ENCODE assay signal across 23 cellular contexts in genomic region chr11:120065876-120066275, GRCh38.
"Had no signal": no experiment of that assay in that cellular context is flagged by ENCODE, and none has a peak within 500 bp of the region (broad histone marks: within the 10 kb centered on the region; RNA-seq: fewer than 3 reads in every experiment).

No MANE protein-coding gene starts in this region.

- H3K9me3 Mint-ChIP-seq: activated CD8-positive, alpha-beta T cell treated with anti-CD3 and anti-CD28 coated beads for 36 hours; activated naive CD4-positive, alpha-beta T cell treated with anti-CD3 and anti-CD28 coated beads, Interleukin-2, amount 50 U/mL, for 72 hours; activated naive CD8-positive, alpha-beta T cell treated with anti-CD3 and anti-CD28 coated beads, Interleukin-2, amount 50 U/mL, for 24 hours; activated T-cell treated with anti-CD3 and anti-CD28 coated beads, Interleukin-2, amount 50 U/mL, for 4 hours; T-helper 2 cell treated with Interferon-gamma antibody and Interleukin-4, amounts not matched to agents 5 μg/mL and 100 μg/mL, for 36 hours had no signal

- H3K36me3 Mint-ChIP-seq: activated naive CD4-positive, alpha-beta T cell treated with anti-CD3 and anti-CD28 coated beads, Interleukin-2, amount 50 U/mL, for 72 hours had no signal

- H3K4me1 ChIP-seq: body of pancreas, Peyer's patch, SJSA1 had no signal

- H3K36me3 ChIP-seq: ascending aorta, MG63, Peyer's patch, SJSA1 had no signal

- H3K4me3 Mint-ChIP-seq: activated CD8-positive, alpha-beta T cell treated with anti-CD3 and anti-CD28 coated beads for 36 hours; activated naive CD8-positive, alpha-beta T cell treated with anti-CD3 and anti-CD28 coated beads, Interleukin-2, amount 50 U/mL, for 24 hours; activated T-cell treated with anti-CD3 and anti-CD28 coated beads, Interleukin-2, amount 50 U/mL, for 4 hours; T-helper 2 cell treated with Interferon-gamma antibody and Interleukin-4, amounts not matched to agents 5 μg/mL and 100 μg/mL, for 36 hours had no signal

- DNase-seq: activated CD4-positive, alpha-beta T cell treated with anti-CD3 and anti-CD28 coated beads for 4 hours; activated CD8-positive, alpha-beta T cell treated with anti-CD3 and anti-CD28 coated beads for 36 hours; activated effector memory CD4-positive, alpha-beta T cell treated with anti-CD3 and anti-CD28 coated beads, Interleukin-2, amount 50 U/mL, for 16 hours; activated naive CD4-positive, alpha-beta T cell treated with Interleukin-2 at 50 U/mL for 16 hours; activated naive CD8-positive, alpha-beta T cell treated with anti-CD3 and anti-CD28 coated beads, Interleukin-2, amount 50 U/mL, for 24 hours; activated T-cell treated with anti-CD3 and anti-CD28 coated beads, Interleukin-2, amount 50 U/mL, for 4 hours; amniotic stem cell; body of pancreas; MG63; NCI-H1105 treated with DMSO at 0.1 percent for 48 hours; NCI-H1436 treated with DMSO at 0.1 percent for 48 hours; NCI-H187; NCI-H2081; NCI-H510A treated with DMSO at 0.1 percent for 48 hours; NCI-H69; SHP77; SW 1271 had no signal

- H3K9me3 ChIP-seq: ascending aorta, body of pancreas, MG63, Peyer's patch, SJSA1 had no signal

- H3K27me3 ChIP-seq: ascending aorta, body of pancreas, MG63, Peyer's patch, SJSA1 had no signal

- H3K27ac Mint-ChIP-seq: activated CD8-positive, alpha-beta T cell treated with anti-CD3 and anti-CD28 coated beads for 36 hours; activated naive CD4-positive, alpha-beta T cell treated with anti-CD3 and anti-CD28 coated beads, Interleukin-2, amount 50 U/mL, for 72 hours; activated naive CD8-positive, alpha-beta T cell treated with anti-CD3 and anti-CD28 coated beads, Interleukin-2, amount 50 U/mL, for 24 hours; T-helper 2 cell treated with Interferon-gamma antibody and Interleukin-4, amounts not matched to agents 5 μg/mL and 100 μg/mL, for 36 hours had no signal

- H3K27ac ChIP-seq: ascending aorta, body of pancreas, Peyer's patch, RWPE1, SJSA1 had no signal

- H3K4me1 Mint-ChIP-seq: activated naive CD8-positive, alpha-beta T cell treated with anti-CD3 and anti-CD28 coated beads, Interleukin-2, amount 50 U/mL, for 24 hours had no signal

- H3K4me3 ChIP-seq: ascending aorta, body of pancreas, MG63, Peyer's patch, SJSA1 had no signal
